ENCODE assay signal across 18 cellular contexts in genomic region chr14:75113932-75114539, GRCh38. TPM values are rescaled to one million over a fixed set of nuclear protein-coding genes. Genes with fewer than 3 reads are reported as not detected.
A peak's percentile ranks its signal among the peaks of the same experiment; 100 is the strongest.
DNase-seq lines count a peak whose midpoint lies in the region; ATAC-seq and FAIRE-seq lines count a peak whose summit lies in the region.
"Had no signal": no experiment of that assay in that cellular context is flagged by ENCODE, and none has a peak within 500 bp of the region (broad histone marks: within the 10 kb centered on the region; RNA-seq: fewer than 3 reads in every experiment).

No MANE protein-coding gene starts in this region.

- POLR2A ChIA-PET in activated CD4-positive, alpha-beta T cell treated with anti-CD3 and anti-CD28 coated beads, Interleukin-2, amount 10 ng/mL, durations not matched to agents 7 days and 5 days (lab: Charles Lee), result no interaction called here
- POLR2A ChIA-PET in activated CD8-positive, alpha-beta T cell treated with anti-CD3 and anti-CD28 coated beads, Interleukin-2, amount 10 ng/mL, durations not matched to agents 7 days and 5 days (lab: Charles Lee), result no interaction called here

- no peaks in the 10 kb centered on the region for H4K20me1 ChIP-seq in BLaER1

- peak; percentile 52 for DNase-seq in activated CD4-positive, alpha-beta T cell treated with anti-CD3 and anti-CD28 coated beads, Interleukin-2, amount 10 ng/mL, durations not matched to agents 7 days and 5 days
- no peak for DNase-seq in activated CD4-positive, alpha-beta T cell treated with anti-CD3 and anti-CD28 coated beads, Interleukin-2, amount 50 U/mL, for 48 hours
- DNase-seq in GM19239 (ENCODE audit: insufficient read length, low spot score) (no peak), globus pallidus (ENCODE audit: low spot score) (no peak), A172 (ENCODE audit: low spot score) (no peak)
- DNase-seq in activated CD8-positive, alpha-beta T cell treated with anti-CD3 and anti-CD28 coated beads, Interleukin-2, amount 10 ng/mL, durations not matched to agents 7 days and 5 days, result peak; percentile 59
- DNase-seq: DMS79, GOT3, Kasumi-1, NCI-H187 treated with DMSO at 0.1 percent for 48 hours, NCI-H446 treated with DMSO at 0.1 percent for 48 hours, NCI-H748 treated with DMSO at 0.1 percent for 48 hours had no signal

- H3K4me3 ChIP-seq in BLaER1, result no peak overlapping the region
- H3K4me3 ChIP-seq: PC-9 had no signal

- H3K4me3 Mint-ChIP-seq in activated CD4-positive, alpha-beta T cell treated with anti-CD3 and anti-CD28 coated beads, Interleukin-2, amount 10 ng/mL, durations not matched to agents 7 days and 5 days, result peak overlapping the region; percentile 15
- H3K4me3 Mint-ChIP-seq in activated CD8-positive, alpha-beta T cell treated with anti-CD3 and anti-CD28 coated beads, Interleukin-2, amount 10 ng/mL, durations not matched to agents 7 days and 5 days, result peak overlapping the region; percentile 47
- H3K4me3 Mint-ChIP-seq: CD14-positive monocyte had no signal

- H3K9ac ChIP-seq in BLaER1, result no peak overlapping the region

- peak overlapping the region; percentile 78 for H3K27ac Mint-ChIP-seq in activated CD4-positive, alpha-beta T cell treated with anti-CD3 and anti-CD28 coated beads, Interleukin-2, amount 10 ng/mL, durations not matched to agents 7 days and 5 days
- peak overlapping the region; percentile 88 for H3K27ac Mint-ChIP-seq in activated CD8-positive, alpha-beta T cell treated with anti-CD3 and anti-CD28 coated beads, Interleukin-2, amount 10 ng/mL, durations not matched to agents 7 days and 5 days
- H3K27ac Mint-ChIP-seq: CD14-positive monocyte had no signal

- peaks cover 98% of the 10 kb centered on the region for H3K36me3 ChIP-seq in BLaER1

- peaks cover 27% of the 10 kb centered on the region for H3K4me1 Mint-ChIP-seq in activated CD4-positive, alpha-beta T cell treated with anti-CD3 and anti-CD28 coated beads, Interleukin-2, amount 10 ng/mL, durations not matched to agents 7 days and 5 days
- H3K4me1 Mint-ChIP-seq in activated CD8-positive, alpha-beta T cell treated with anti-CD3 and anti-CD28 coated beads, Interleukin-2, amount 10 ng/mL, durations not matched to agents 7 days and 5 days (ENCODE audit: low read depth), result peaks cover 32% of the 10 kb centered on the region

- no peaks in the 10 kb centered on the region for H3K9me3 ChIP-seq in BLaER1

- CTCF ChIA-PET in activated CD4-positive, alpha-beta T cell treated with anti-CD3 and anti-CD28 coated beads, Interleukin-2, amount 10 ng/mL, durations not matched to agents 7 days and 5 days (lab: Charles Lee), result interaction anchor here (0.5 to 0.6 kb wide), 2 partner anchors 105 to 775 kb away, joined by 3 to 4 read pairs; no protein-coding TSS in a partner anchor
- CTCF ChIA-PET in activated CD8-positive, alpha-beta T cell treated with anti-CD3 and anti-CD28 coated beads, Interleukin-2, amount 10 ng/mL, durations not matched to agents 7 days and 5 days (lab: Charles Lee), result interaction anchor here (1.4 kb wide), 1 partner anchor 12 kb away, joined by 6 read pairs; no protein-coding TSS in a partner anchor

- peaks cover 70% of the 10 kb centered on the region for H3K36me3 Mint-ChIP-seq in activated CD4-positive, alpha-beta T cell treated with anti-CD3 and anti-CD28 coated beads, Interleukin-2, amount 10 ng/mL, durations not matched to agents 7 days and 5 days (ENCODE audit: low read depth)
- H3K36me3 Mint-ChIP-seq in activated CD8-positive, alpha-beta T cell treated with anti-CD3 and anti-CD28 coated beads, Interleukin-2, amount 10 ng/mL, durations not matched to agents 7 days and 5 days (ENCODE audit: low read depth), result peaks cover 77% of the 10 kb centered on the region

- no peaks in the 10 kb centered on the region for H3K27me3 ChIP-seq in BLaER1

- no peak overlapping the region for H3K27ac ChIP-seq in BLaER1
- H3K27ac ChIP-seq: PC-9 had no signal

- H3K4me2 ChIP-seq in BLaER1, result peak overlapping the region; percentile 26
- H3K4me2 ChIP-seq: PC-9 had no signal

- FAIRE-seq in GM19239 (lab: Jason Lieb, UNC), result peak; percentile 18
- FAIRE-seq: A204.1 had no signal

- no peaks in the 10 kb centered on the region for H3K27me3 Mint-ChIP-seq in activated CD4-positive, alpha-beta T cell treated with anti-CD3 and anti-CD28 coated beads, Interleukin-2, amount 10 ng/mL, durations not matched to agents 7 days and 5 days
- no peaks in the 10 kb centered on the region for H3K27me3 Mint-ChIP-seq in activated CD8-positive, alpha-beta T cell treated with anti-CD3 and anti-CD28 coated beads, Interleukin-2, amount 10 ng/mL, durations not matched to agents 7 days and 5 days (ENCODE audit: low read depth)

- ATAC-seq in activated CD8-positive, alpha-beta T cell treated with anti-CD3 and anti-CD28 coated beads, Interleukin-2, amount 10 ng/mL, durations not matched to agents 7 days and 5 days, result peak; percentile 98
- ATAC-seq in HG02973 (IDR thresholded peaks at IDR 0.05; ENCODE audit: unreplicated experiment), result no peak
- ATAC-seq: Right ventricle myocardium inferior had no signal

- peaks cover 9% of the 10 kb centered on the region for H3K4me1 ChIP-seq in BLaER1

- no peaks in the 10 kb centered on the region for H3K9me3 Mint-ChIP-seq in activated CD4-positive, alpha-beta T cell treated with anti-CD3 and anti-CD28 coated beads, Interleukin-2, amount 10 ng/mL, durations not matched to agents 7 days and 5 days
- H3K9me3 Mint-ChIP-seq in activated CD8-positive, alpha-beta T cell treated with anti-CD3 and anti-CD28 coated beads, Interleukin-2, amount 10 ng/mL, durations not matched to agents 7 days and 5 days (ENCODE audit: insufficient read depth), result no peaks in the 10 kb centered on the region
- H3K9me3 Mint-ChIP-seq: CD14-positive monocyte had no signal

RNA-seq across cellular contexts. Expression of gene NEK9, which starts 12.8 kb away (rescaled TPM):
- total RNA-seq in activated CD4-positive, alpha-beta T cell treated with anti-CD3 and anti-CD28 coated beads, Interleukin-2, amount 10 ng/mL, durations not matched to agents 7 days and 5 days, result 10 to 100 TPM; 74.9 to 81.6 TPM
- total RNA-seq in activated CD8-positive, alpha-beta T cell treated with anti-CD3 and anti-CD28 coated beads, Interleukin-2, amount 10 ng/mL, durations not matched to agents 7 days and 5 days, result 10 to 100 TPM; 73.7 to 80.0 TPM
- total RNA-seq in A172 (2014; rRNA removed; shearing (Covaris generic)), result 0.03 and 0.14 TPM in 2 replicates

RNA-seq across cellular contexts. Expression of gene ZC2HC1C, which starts 44.6 kb away (rescaled TPM):
- total RNA-seq in activated CD4-positive, alpha-beta T cell treated with anti-CD3 and anti-CD28 coated beads, Interleukin-2, amount 10 ng/mL, durations not matched to agents 7 days and 5 days, result 1 to 10 TPM; 3.1 to 3.3 TPM
- 1 to 10 TPM; 1.3 to 1.4 TPM for total RNA-seq in activated CD8-positive, alpha-beta T cell treated with anti-CD3 and anti-CD28 coated beads, Interleukin-2, amount 10 ng/mL, durations not matched to agents 7 days and 5 days
- total RNA-seq in A172 (2014; rRNA removed; shearing (Covaris generic)), result 1.7 and 2.0 TPM in 2 replicates

RNA-seq across cellular contexts. Expression of gene ACYP1, which starts 50.2 kb away (rescaled TPM):
- 10 to 100 TPM; 52.4 to 62.0 TPM for total RNA-seq in activated CD4-positive, alpha-beta T cell treated with anti-CD3 and anti-CD28 coated beads, Interleukin-2, amount 10 ng/mL, durations not matched to agents 7 days and 5 days
- total RNA-seq in activated CD8-positive, alpha-beta T cell treated with anti-CD3 and anti-CD28 coated beads, Interleukin-2, amount 10 ng/mL, durations not matched to agents 7 days and 5 days, result 10 to 100 TPM; 42.6 to 44.0 TPM
- total RNA-seq in A172 (2014; rRNA removed; shearing (Covaris generic)), result 28.9 and 31.3 TPM in 2 replicates

Comparison
In these comparisons a context has a peak if more than half of its experiments do, and no peak if none do; other contexts are left out.
1. DNase-seq: peak in activated CD4-positive, alpha-beta T cell treated with anti-CD3 and anti-CD28 coated beads, Interleukin-2, amount 10 ng/mL, durations not matched to agents 7 days and 5 days (single experiment) and activated CD8-positive, alpha-beta T cell treated with anti-CD3 and anti-CD28 coated beads, Interleukin-2, amount 10 ng/mL, durations not matched to agents 7 days and 5 days (single experiment); none in activated CD4-positive, alpha-beta T cell treated with anti-CD3 and anti-CD28 coated beads, Interleukin-2, amount 50 U/mL, for 48 hours (0 of 2), GM19239 (single experiment), globus pallidus (single experiment) and A172 (single experiment).
2. RNA of gene NEK9, which starts 12.8 kb away (total RNA-seq): 74.9 to 81.6 TPM in activated CD4-positive, alpha-beta T cell treated with anti-CD3 and anti-CD28 coated beads, Interleukin-2, amount 10 ng/mL, durations not matched to agents 7 days and 5 days and 73.7 to 80.0 TPM in activated CD8-positive, alpha-beta T cell treated with anti-CD3 and anti-CD28 coated beads, Interleukin-2, amount 10 ng/mL, durations not matched to agents 7 days and 5 days; 0.03 to 0.14 TPM in A172; every median in the first group is over 10 times any median in the second.